Comparison of ENCODE assay signal across 11 cellular contexts in genomic region chr11:128291835-128292234, GRCh38.
A peak's percentile ranks its signal among the peaks of the same experiment; 100 is the strongest.
DNase-seq lines count a peak whose midpoint lies in the region; ATAC-seq, FAIRE-seq and TF ChIP-seq lines count a peak whose summit lies in the region.
"Had no signal": no experiment of that assay in that cellular context is flagged by ENCODE, and none has a peak within 500 bp of the region (broad histone marks: within the 10 kb centered on the region; RNA-seq: fewer than 3 reads in every experiment).

No MANE protein-coding gene starts in this region.

- H3K4me1 Mint-ChIP-seq in IgD-negative memory B cell = peaks cover 48 to 69% (median 69%) of the 10 kb centered on the region in 3 donors

- H3K36me3 Mint-ChIP-seq in IgD-negative memory B cell = no peaks in the 10 kb centered on the region

- no peaks in the 10 kb centered on the region for H3K9me3 Mint-ChIP-seq in IgD-negative memory B cell

- no peak for ATAC-seq in HG02571 (IDR thresholded peaks at IDR 0.05; ENCODE audit: unreplicated experiment)
- no peak for ATAC-seq in GM21423 (IDR thresholded peaks at IDR 0.05; ENCODE audit: unreplicated experiment)
- ATAC-seq in GM18505 (IDR thresholded peaks at IDR 0.05; ENCODE audit: unreplicated experiment) = no peak

- DNase-seq in activated CD4-positive, alpha-beta T cell treated with anti-CD3 and anti-CD28 coated beads for 4 hours = peak; percentile 71
- DNase-seq in stimulated activated CD4-positive, alpha-beta T cell treated with anti-CD3 and anti-CD28 coated beads, TNF-alpha, amount 100 ng/mL, for 1 hour (ENCODE audit: low read depth in 3 of 3, low spot score in 1 of 3) = peak in 2 of 3 donors; percentile 24 to 27
- no peak for DNase-seq in GOT3 (lab: John Stamatoyannopoulos, UW)
- DNase-seq: amniotic stem cell, GM23248, head of caudate nucleus had no signal

- peaks cover 1% of the 10 kb centered on the region for H3K27me3 Mint-ChIP-seq in IgD-negative memory B cell

- no peak for TF ChIP-seq POLR2A in GM18505 (IDR thresholded peaks at IDR 0.05; ENCODE audit: borderline replicate concordance, extremely low read depth, insufficient read depth, insufficient read length)

- H3K27ac Mint-ChIP-seq in IgD-negative memory B cell = peak overlapping the region; percentile 99 to 100 (median 99)

- FAIRE-seq in colon (lab: Jason Lieb, UNC) = peak; percentile 53

- peak overlapping the region; percentile 82 to 98 (median 94) for H3K4me3 Mint-ChIP-seq in IgD-negative memory B cell
